ENCODE assay signal across 1 cellular context in genomic region chr2:65436825-65437221, GRCh38.
TF ChIP-seq lines count a peak whose summit lies in the region.

No MANE protein-coding gene starts in this region.

TF ChIP-seq in GM12878, 131 proteins besides CTCF, POLR2A, EP300 and RAD21 (continued from another document and continues in another):
- TF ChIP-seq SKIL (IDR thresholded peaks at IDR 0.05; ENCODE audit: low read depth, poor library complexity, severe bottlenecking) (peak; percentile 79), SMC3 (IDR thresholded peaks at IDR 0.05; ENCODE audit: borderline replicate concordance, low read length) (no peak), IKZF1 (conservative IDR thresholded peaks at IDR 0.05) (no peak; the same call in 1 of the 2 replicates), HDGF (IDR thresholded peaks at IDR 0.05) (no peak), STAT3 (IDR thresholded peaks at IDR 0.05; ENCODE audit: low read depth, low read length) (no peak), SMAD1 (IDR thresholded peaks at IDR 0.05; ENCODE audit: low read depth, partially characterized antibody) (no peak), EED (IDR thresholded peaks at IDR 0.05; ENCODE audit: low read depth) (peak; percentile 83), SMARCA5 (IDR thresholded peaks at IDR 0.05) (no peak; the same call in 1 of the 2 replicates), NKRF (conservative IDR thresholded peaks at IDR 0.05) (no peak), ATF7 (IDR thresholded peaks at IDR 0.05; ENCODE audit: low read depth) (0 out of 2 replicates have a peak, but pooled peaks have one; percentile 20), CHD2 (IDR thresholded peaks at IDR 0.05; ENCODE audit: borderline replicate concordance, low read depth, low read length) (no peak), ETV6 (conservative IDR thresholded peaks at IDR 0.05 in 1 of 2, IDR thresholded peaks at IDR 0.05 in 1 of 2; ENCODE audit: borderline replicate concordance in 1 of 2, low read depth in 1 of 2) (peak in 1 of 2 experiments; percentile 72; a peak in 2 of 4 replicates), SMAD5 (IDR thresholded peaks at IDR 0.05; ENCODE audit: low read depth) (no peak), RB1 (IDR thresholded peaks at IDR 0.05; ENCODE audit: borderline replicate concordance) (no peak), YY1 (IDR thresholded peaks at IDR 0.05; ENCODE audit: low read depth, low read length) (no peak), E4F1 (IDR thresholded peaks at IDR 0.05; ENCODE audit: borderline replicate concordance, partially characterized antibody) (no peak), RELA (IDR thresholded peaks at IDR 0.05; ENCODE audit: borderline replicate concordance, partially characterized antibody) (no peak), TARDBP (IDR thresholded peaks at IDR 0.05; ENCODE audit: borderline replicate concordance) (no peak), CUX1 (IDR thresholded peaks at IDR 0.05; ENCODE audit: insufficient replicate concordance, low read depth, low read length) (no peak), FOXM1 (IDR thresholded peaks at IDR 0.05; ENCODE audit: low read depth, low read length) (no peak; the same call in 1 of the 2 replicates), ZBTB33 (IDR thresholded peaks at IDR 0.05) (no peak), SUZ12 (IDR thresholded peaks at IDR 0.05; ENCODE audit: unreplicated experiment) (no peak), MTA3 (IDR thresholded peaks at IDR 0.05; ENCODE audit: borderline replicate concordance, low read length) (peak; percentile 50; the same call in 1 of the 2 replicates), ZNF207 (IDR thresholded peaks at IDR 0.05; ENCODE audit: borderline replicate concordance) (no peak), IRF4 (IDR thresholded peaks at IDR 0.05; ENCODE audit: low read depth, low read length) (peak; percentile 76), ZBTB40 (IDR thresholded peaks at IDR 0.05; ENCODE audit: borderline replicate concordance) (no peak), E2F8 (IDR thresholded peaks at IDR 0.05; ENCODE audit: low read depth, partially characterized antibody) (no peak), ASH2L (IDR thresholded peaks at IDR 0.05; ENCODE audit: borderline replicate concordance, low read depth) (peak; percentile 57; the same call in 1 of the 2 replicates), CEBPZ (IDR thresholded peaks at IDR 0.05; ENCODE audit: low read depth, low read length) (no peak), KLF5 (IDR thresholded peaks at IDR 0.05; ENCODE audit: partially characterized antibody) (no peak)
